ENCODE assay signal across 8 cellular contexts in the genomic region with DNA sequence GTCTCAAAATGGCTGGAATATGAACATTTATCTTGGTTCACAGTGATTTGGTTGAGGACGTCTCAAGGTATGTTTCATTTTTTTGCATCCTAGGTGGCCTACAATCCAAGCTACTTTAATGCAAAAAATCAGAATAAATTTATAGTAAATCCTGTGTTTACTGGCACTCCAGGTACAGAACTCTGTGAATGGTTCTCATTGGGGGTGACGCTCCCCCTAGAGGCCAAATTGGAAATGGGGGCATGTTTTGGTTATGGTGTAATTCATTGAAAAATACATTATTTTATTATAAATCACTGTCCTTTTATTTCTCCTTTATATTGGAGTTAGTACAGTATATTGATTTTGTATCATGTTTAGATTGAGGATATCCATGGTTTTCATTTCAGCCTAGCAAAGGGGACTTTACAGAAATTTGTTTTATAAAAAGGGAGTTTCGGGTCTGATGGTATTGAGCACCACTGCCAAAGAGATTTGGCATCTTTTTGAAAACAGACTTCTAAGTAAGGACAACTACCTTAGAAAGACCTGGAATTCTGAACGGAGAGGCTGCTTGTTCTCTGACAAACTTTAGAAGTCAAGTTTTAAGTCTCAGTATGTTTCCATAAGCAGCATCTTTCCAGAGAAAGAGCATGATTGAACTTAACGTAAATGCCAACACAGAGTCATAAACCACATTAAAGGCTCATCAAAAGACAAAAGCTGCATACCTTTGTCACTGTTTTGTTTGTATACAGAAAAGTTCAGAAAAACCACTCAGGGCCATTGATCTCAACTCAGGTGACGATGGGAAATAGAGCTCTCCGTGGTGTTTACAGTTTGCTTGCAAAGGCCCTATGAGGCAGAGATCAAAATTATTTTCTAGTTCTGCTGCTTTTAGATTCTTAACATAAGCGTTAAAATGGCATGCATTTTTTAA. TPM values are rescaled to one million over a fixed set of nuclear protein-coding genes. Genes with fewer than 3 reads are reported as not detected.
DNase-seq lines count a peak whose midpoint lies in the region; ATAC-seq and TF ChIP-seq lines count a peak whose summit lies in the region.

No MANE protein-coding gene starts in this region.

- DNase-seq in heart right ventricle (no peak), Right ventricle myocardium inferior (ENCODE audit: missing footprints) (no peak), T-helper 17 cell (peak in 2 of 3 donors; percentile 9 to 38), colonic mucosa (peak; percentile 51), progenitor cell of endocrine pancreas (ENCODE audit: low spot score, unreplicated experiment) (no peak), CD1c-positive myeloid dendritic cell (ENCODE audit: extremely low spot score) (no peak)

- peaks cover 16% of the 10 kb centered on the region for H3K9me3 Mint-ChIP-seq in progenitor cell of endocrine pancreas (ENCODE audit: low read depth)

- peaks cover 0 to 4% (median 0%) of the 10 kb centered on the region in 7 donors for H3K27me3 ChIP-seq in heart right ventricle
- H3K27me3 ChIP-seq in colonic mucosa: no peaks in the 10 kb centered on the region

- H3K36me3 ChIP-seq in heart right ventricle (no peaks in the 10 kb centered on the region), colonic mucosa (no peaks in the 10 kb centered on the region)

- H3K4me3 ChIP-seq in heart right ventricle (no peak overlapping the region), colonic mucosa (no peak overlapping the region)

- intact Hi-C loops in heart right ventricle (cut with DNase I) (loop anchor here in 1 of 10 donors (5.0 kb wide), 2 partner anchors 41 to 226 kb away; a partner anchor contains a TSS), Right ventricle myocardium inferior (cut with DNase I) (loop anchor here (5.0 kb wide), 1 partner anchor 626 kb away; no protein-coding TSS in a partner anchor), colonic mucosa (cut with DNase I) (no loop called here)

- H3K9me3 ChIP-seq in heart right ventricle (no peaks in the 10 kb centered on the region), T-helper 17 cell (ENCODE audit: control insufficient read depth, low read length, poor library complexity, severe bottlenecking) (no peaks in the 10 kb centered on the region), colonic mucosa (no peaks in the 10 kb centered on the region)

- no peak for ATAC-seq in heart right ventricle
- no peak for ATAC-seq in Right ventricle myocardium inferior
- ATAC-seq in T-helper 17 cell: peak; percentile 41
- ATAC-seq in GM21515 (IDR thresholded peaks at IDR 0.05; ENCODE audit: unreplicated experiment): no peak
- ATAC-seq in GM19395 (IDR thresholded peaks at IDR 0.05; ENCODE audit: unreplicated experiment): no peak

- no peak overlapping the region for H3K9ac ChIP-seq in colonic mucosa (ENCODE audit: low read depth in 2 of 2, low read length in 2 of 2)

- H3K27me3 Mint-ChIP-seq in T-helper 17 cell (no peaks in the 10 kb centered on the region), progenitor cell of endocrine pancreas (no peaks in the 10 kb centered on the region)

- H3K36me3 Mint-ChIP-seq in T-helper 17 cell (ENCODE audit: low read depth) (no peaks in the 10 kb centered on the region), progenitor cell of endocrine pancreas (ENCODE audit: insufficient read depth) (no peaks in the 10 kb centered on the region)

- WGBS in heart right ventricle, 2 donors: 80 to 82% methylated on average over 8 of the region's 8 CpGs

- TF ChIP-seq CTCF in heart right ventricle (IDR thresholded peaks at IDR 0.05): peak; percentile 40 to 70 (median 60)
- TF ChIP-seq CTCF in colonic mucosa (IDR thresholded peaks at IDR 0.05): peak; percentile 50
- TF ChIP-seq CTCF in progenitor cell of endocrine pancreas (IDR thresholded peaks at IDR 0.05; ENCODE audit: unreplicated experiment): peak; percentile 68

- H3K27ac ChIP-seq in heart right ventricle (no peak overlapping the region), colonic mucosa (no peak overlapping the region)

- no peak overlapping the region for H3K27ac Mint-ChIP-seq in T-helper 17 cell
- H3K27ac Mint-ChIP-seq in progenitor cell of endocrine pancreas: no peak overlapping the region

- H3K4me1 ChIP-seq in heart right ventricle (no peaks in the 10 kb centered on the region), colonic mucosa (no peaks in the 10 kb centered on the region)

- H3K4me1 Mint-ChIP-seq in T-helper 17 cell (peaks cover 12% of the 10 kb centered on the region), progenitor cell of endocrine pancreas (ENCODE audit: low read depth) (no peaks in the 10 kb centered on the region)

- H3K4me3 Mint-ChIP-seq in T-helper 17 cell (no peak overlapping the region), progenitor cell of endocrine pancreas (ENCODE audit: low read depth) (no peak overlapping the region)

RNA-seq across cellular contexts. Expression of a gene that starts 19.4 kb away (rescaled TPM):
- total RNA-seq in heart right ventricle (10 to 100 TPM in 6 of 10 donors, 1 to 10 TPM in 4; 9.2 to 14.0 (median 11.2) TPM), Right ventricle myocardium inferior (8.8 TPM), T-helper 17 cell (10 to 100 TPM; 25.9 to 30.6 TPM), colonic mucosa (10 to 100 TPM; 36.8 to 61.3 TPM), progenitor cell of endocrine pancreas (9.4 and 12.1 TPM in 2 replicates)
- 1 to 10 TPM; 2.4 to 4.1 TPM for polyA plus RNA-seq in heart right ventricle

Comparison
In these comparisons a context has a peak if more than half of its experiments do, and no peak if none do; other contexts are left out.
1. DNase-seq: peak in T-helper 17 cell (2 of 3) and colonic mucosa (single experiment); none in heart right ventricle (0 of 2), Right ventricle myocardium inferior (single experiment), progenitor cell of endocrine pancreas (single experiment) and CD1c-positive myeloid dendritic cell (single experiment).
2. Peak in every context shown above with its lines, with median percentiles within 50 percentile points of each other: CTCF ChIP-seq.